ENCODE assay signal across 21 cellular contexts in genomic region chr2:43267393-43267792, GRCh38. TPM values are rescaled to one million over a fixed set of nuclear protein-coding genes. Genes with fewer than 3 reads are reported as not detected.
DNase-seq lines count a peak whose midpoint lies in the region; ATAC-seq and TF ChIP-seq lines count a peak whose summit lies in the region.
"Had no signal": no experiment of that assay in that cellular context is flagged by ENCODE, and none has a peak within 500 bp of the region (broad histone marks: within the 10 kb centered on the region; RNA-seq: fewer than 3 reads in every experiment).

No MANE protein-coding gene starts in this region.

- H3K27me3 ChIP-seq in muscle layer of duodenum (ENCODE audit: low read depth, low read length) (no peaks in the 10 kb centered on the region), tibial artery (no peaks in the 10 kb centered on the region)
- H3K27me3 ChIP-seq in effector memory CD4-positive, alpha-beta T cell (replicated peaks; ENCODE audit: control insufficient read depth, insufficient read depth, low read length, poor library complexity, severe bottlenecking): no peaks in the 10 kb centered on the region
- H3K27me3 ChIP-seq: cardiac muscle cell, dorsolateral prefrontal cortex, foreskin keratinocyte had no signal

- H3K27ac ChIP-seq in muscle layer of duodenum (ENCODE audit: low read length) (peak overlapping the region; percentile 74), tibial artery (peak overlapping the region; percentile 86 to 90)
- no peak overlapping the region for H3K27ac ChIP-seq in effector memory CD4-positive, alpha-beta T cell (ENCODE audit: insufficient read depth, low read length, poor library complexity, severe bottlenecking)
- H3K27ac ChIP-seq: cardiac muscle cell, foreskin keratinocyte, KMS-11 had no signal

- no peak overlapping the region for H3K4me3 ChIP-seq in muscle layer of duodenum (ENCODE audit: low read depth in 1 of 2, low read length in 2 of 2)
- no peak overlapping the region for H3K4me3 ChIP-seq in tibial artery
- no peak overlapping the region for H3K4me3 ChIP-seq in effector memory CD4-positive, alpha-beta T cell (ENCODE audit: insufficient read depth, low read depth, low read length, poor library complexity, severe bottlenecking)
- H3K4me3 ChIP-seq: cardiac muscle cell, dorsolateral prefrontal cortex, lung had no signal

- H3K36me3 ChIP-seq in muscle layer of duodenum (ENCODE audit: control insufficient read depth in 1 of 2, insufficient read depth in 2 of 2, low read length in 2 of 2) (peaks cover 2 to 4% of the 10 kb centered on the region in 2 donors), tibial artery (no peaks in the 10 kb centered on the region)
- H3K36me3 ChIP-seq in effector memory CD4-positive, alpha-beta T cell (ENCODE audit: control insufficient read depth, insufficient read depth, low read length): peaks cover 27% of the 10 kb centered on the region
- H3K36me3 ChIP-seq: cardiac muscle cell had no signal

- intact Hi-C loops in tibial artery (cut with DNase I; ENCODE audit: low total_unique reads) (no loop called here), posterior vena cava (cut with DNase I) (loop anchor here in 1 of 2 donors (10.0 kb wide), 1 partner anchor 197 kb away; no protein-coding TSS in a partner anchor)

- peaks cover 23 to 35% of the 10 kb centered on the region in 2 donors for H3K4me1 ChIP-seq in muscle layer of duodenum (ENCODE audit: control insufficient read depth in 1 of 2, insufficient read depth in 2 of 2, low read length in 2 of 2)
- H3K4me1 ChIP-seq in tibial artery: peaks cover 0 to 74% (median 61%) of the 10 kb centered on the region in 4 donors
- no peaks in the 10 kb centered on the region for H3K4me1 ChIP-seq in effector memory CD4-positive, alpha-beta T cell (ENCODE audit: control insufficient read depth, insufficient read depth, low read length, poor library complexity, severe bottlenecking)

- H3K9me3 ChIP-seq in muscle layer of duodenum (ENCODE audit: control insufficient read depth in 1 of 2, low read length in 2 of 2) (no peaks in the 10 kb centered on the region), tibial artery (no peaks in the 10 kb centered on the region)
- H3K9me3 ChIP-seq in effector memory CD4-positive, alpha-beta T cell (ENCODE audit: control insufficient read depth, low read length): no peaks in the 10 kb centered on the region

- no peak; the same call in 2 of the 3 replicates for ATAC-seq in SK-N-SH treated with all-trans-retinoic acid at 6 μM for 48 hours

- no peak for TF ChIP-seq CTCF in tibial artery (IDR thresholded peaks at IDR 0.05)

- DNase-seq in cerebellum (ENCODE audit: low spot score) (peak; percentile 53), tibial artery (peak in 1 of 2 donors; percentile 66), posterior vena cava (ENCODE audit: low spot score) (no peak), NCI-H2196 (lab: John Stamatoyannopoulos, UW; ENCODE audit: unreplicated experiment) (no peak)
- DNase-seq in effector memory CD4-positive, alpha-beta T cell: no peak
- DNase-seq: activated CD4-positive, alpha-beta memory T cell treated with anti-CD3 and anti-CD28 coated beads, Interleukin-2, amount 10 ng/mL, durations not matched to agents 7 days and 5 days; activated CD4-positive, CD25-positive, alpha-beta regulatory T cell; AML-193; DMS79 treated with DMSO at 0.1 percent for 48 hours; naive B cell; NCI-H1694 treated with DMSO at 0.1 percent for 48 hours; NCI-H526 treated with DMSO at 0.1 percent for 48 hours; occipital lobe; retina had no signal

TF ChIP-seq in SK-N-SH treated with all-trans-retinoic acid at 6 μM for 48 hours, 23 proteins besides CTCF, POLR2A, EP300 and RAD21 (continues in another document):
- TF ChIP-seq ZNF70 (CRISPR knock-in tag; IDR thresholded peaks at IDR 0.05) (0 out of 2 replicates have a peak, but pooled peaks have one; percentile 25), ARNTL (CRISPR knock-in tag; IDR thresholded peaks at IDR 0.05; ENCODE audit: borderline replicate concordance, low read depth) (no peak), ESRRG (CRISPR knock-in tag; IDR thresholded peaks at IDR 0.05) (no peak), TCF4 (CRISPR knock-in tag; IDR thresholded peaks at IDR 0.05; ENCODE audit: borderline replicate concordance) (peak; percentile 82), ZFP3 (CRISPR knock-in tag; IDR thresholded peaks at IDR 0.05) (peak; percentile 25; the same call in 1 of the 2 replicates), TSHZ2 (CRISPR knock-in tag; IDR thresholded peaks at IDR 0.05) (peak; percentile 95), PPARA (CRISPR knock-in tag; IDR thresholded peaks at IDR 0.05; ENCODE audit: borderline replicate concordance) (0 out of 2 replicates have a peak, but pooled peaks have one; percentile 47), GLIS3 (CRISPR knock-in tag; IDR thresholded peaks at IDR 0.05) (0 out of 2 replicates have a peak, but pooled peaks have one; percentile 9), BACH2 (CRISPR knock-in tag; IDR thresholded peaks at IDR 0.05; ENCODE audit: borderline replicate concordance) (peak; percentile 77; the same call in 1 of the 2 replicates), CREB5 (CRISPR knock-in tag; IDR thresholded peaks at IDR 0.05; ENCODE audit: low read depth) (0 out of 2 replicates have a peak, but pooled peaks have one; percentile 26), ZNF565 (CRISPR knock-in tag; conservative IDR thresholded peaks at IDR 0.05; ENCODE audit: low read depth) (no peak), CSRNP3 (CRISPR knock-in tag; IDR thresholded peaks at IDR 0.05) (0 out of 2 replicates have a peak, but pooled peaks have one; percentile 19), TOX (CRISPR knock-in tag; IDR thresholded peaks at IDR 0.05; ENCODE audit: borderline replicate concordance) (no peak), SNAI2 (CRISPR knock-in tag; IDR thresholded peaks at IDR 0.05) (peak; percentile 80; the same call in 1 of the 2 replicates), RARB (CRISPR knock-in tag; IDR thresholded peaks at IDR 0.05) (no peak), CSDC2 (CRISPR knock-in tag; IDR thresholded peaks at IDR 0.05) (no peak)

RNA-seq across cellular contexts. Expression of gene ZFP36L2, which starts 41.0 kb away (rescaled TPM):
- 6.6 TPM for total RNA-seq in cerebellum
- total RNA-seq in posterior vena cava: 100 to 1,000 TPM; 123 to 148 TPM

Comparison
In these comparisons a context has a peak if more than half of its experiments do, and no peak if none do; other contexts are left out.
1. RNA of gene ZFP36L2, which starts 41.0 kb away (total RNA-seq): 123 to 148 TPM in posterior vena cava; 6.6 TPM in cerebellum (single experiment); every median in the first group is over 10 times any median in the second.